15 cellular contexts compared by ENCODE assay signal in genomic region chr19:40320558-40320935, GRCh38.
"Had no signal": no experiment of that assay in that cellular context is flagged by ENCODE, and none has a peak within 500 bp of the region (broad histone marks: within the 10 kb centered on the region; RNA-seq: fewer than 3 reads in every experiment).

No MANE protein-coding gene starts in this region.

- H3K27me3 ChIP-seq: foreskin keratinocyte, spleen, upper lobe of left lung had no signal

- H3K27me3 Mint-ChIP-seq: activated CD8-positive, alpha-beta T cell treated with anti-CD3 and anti-CD28 coated beads for 36 hours; activated naive CD4-positive, alpha-beta T cell treated with anti-CD3 and anti-CD28 coated beads, Interleukin-2, amount 10 ng/mL, durations not matched to agents 7 days and 5 days; brain; central memory CD8-positive, alpha-beta T cell; stimulated activated naive CD8-positive, alpha-beta T cell treated with anti-CD3 and anti-CD28 coated beads, Interleukin-15, amount 100 ng/mL, for 72 hours had no signal

- H3K4me1 Mint-ChIP-seq: activated naive CD4-positive, alpha-beta T cell treated with anti-CD3 and anti-CD28 coated beads, Interleukin-2, amount 10 ng/mL, durations not matched to agents 7 days and 5 days; brain; central memory CD8-positive, alpha-beta T cell; nephron progenitor cell; stimulated activated naive CD8-positive, alpha-beta T cell treated with anti-CD3 and anti-CD28 coated beads, Interleukin-15, amount 100 ng/mL, for 72 hours had no signal

- H3K9me3 Mint-ChIP-seq: activated CD8-positive, alpha-beta T cell treated with anti-CD3 and anti-CD28 coated beads for 36 hours; activated naive CD4-positive, alpha-beta T cell treated with anti-CD3 and anti-CD28 coated beads, Interleukin-2, amount 10 ng/mL, durations not matched to agents 7 days and 5 days; brain; central memory CD8-positive, alpha-beta T cell; nephron progenitor cell; stimulated activated naive CD8-positive, alpha-beta T cell treated with anti-CD3 and anti-CD28 coated beads, Interleukin-15, amount 100 ng/mL, for 72 hours had no signal

- H3K4me3 ChIP-seq: psoas muscle, spleen, upper lobe of left lung had no signal

- DNase-seq: activated CD4-positive, alpha-beta T cell treated with anti-CD3 and anti-CD28 coated beads for 4 hours; activated CD8-positive, alpha-beta memory T cell treated with anti-CD3 and anti-CD28 coated beads, Interleukin-2, amount 50 U/mL, for 4 hours; activated CD8-positive, alpha-beta T cell treated with anti-CD3 and anti-CD28 coated beads for 36 hours; activated naive CD4-positive, alpha-beta T cell treated with anti-CD3 and anti-CD28 coated beads, Interleukin-2, amount 10 ng/mL, durations not matched to agents 7 days and 5 days; effector memory CD4-positive, alpha-beta T cell; foreskin keratinocyte; head of caudate nucleus; nephron progenitor cell; psoas muscle; spleen; stimulated activated naive CD8-positive, alpha-beta T cell treated with anti-CD3 and anti-CD28 coated beads, Interleukin-15, amount 100 ng/mL, for 72 hours; WERI-Rb-1 had no signal

- H3K4me1 ChIP-seq: foreskin keratinocyte, psoas muscle, upper lobe of left lung had no signal

- H3K9me3 ChIP-seq: psoas muscle, spleen, upper lobe of left lung had no signal

- H3K27ac ChIP-seq: foreskin keratinocyte, psoas muscle, spleen, upper lobe of left lung, WERI-Rb-1 had no signal

- H3K4me3 Mint-ChIP-seq: activated CD8-positive, alpha-beta T cell treated with anti-CD3 and anti-CD28 coated beads for 36 hours; activated naive CD4-positive, alpha-beta T cell treated with anti-CD3 and anti-CD28 coated beads, Interleukin-2, amount 10 ng/mL, durations not matched to agents 7 days and 5 days; brain; central memory CD8-positive, alpha-beta T cell; nephron progenitor cell; stimulated activated naive CD8-positive, alpha-beta T cell treated with anti-CD3 and anti-CD28 coated beads, Interleukin-15, amount 100 ng/mL, for 72 hours had no signal

- H3K27ac Mint-ChIP-seq: activated CD8-positive, alpha-beta T cell treated with anti-CD3 and anti-CD28 coated beads for 36 hours had no signal
